Comparison of ENCODE assay signal across 8 cellular contexts in the genomic region with DNA sequence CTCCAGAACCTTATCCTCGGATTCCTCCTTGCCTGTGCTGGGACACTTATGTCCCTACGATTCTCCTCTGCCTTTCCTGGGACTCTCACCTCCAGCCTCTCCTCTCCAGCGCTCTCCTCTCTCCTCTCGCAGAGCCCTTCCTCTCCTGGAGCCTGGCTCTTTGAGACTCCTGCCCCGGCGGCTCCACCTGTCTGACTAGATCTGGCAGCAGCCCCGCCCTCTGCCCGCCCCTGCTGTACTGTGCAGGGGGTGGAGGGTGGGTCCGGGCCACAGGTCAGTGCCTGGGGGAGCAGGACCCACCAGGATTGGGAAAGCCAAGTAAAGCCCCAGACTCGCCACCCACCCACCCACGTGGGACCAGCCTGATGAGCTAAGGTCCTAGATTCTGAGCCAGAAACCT. TPM values are rescaled to one million over a fixed set of nuclear protein-coding genes. Genes with fewer than 3 reads are reported as not detected.
A peak's percentile ranks its signal among the peaks of the same experiment; 100 is the strongest.
DNase-seq lines count a peak whose midpoint lies in the region; ATAC-seq and TF ChIP-seq lines count a peak whose summit lies in the region.

No MANE protein-coding gene starts in this region.

- no peaks in the 10 kb centered on the region for H3K9me3 ChIP-seq in ovary

- no peak for DNase-seq in BJ (ENCODE audit: low read depth)
- no peak for DNase-seq in caudate nucleus (lab: John Stamatoyannopoulos, UW)
- peak; percentile 46 for DNase-seq in mucosa of gallbladder (ENCODE audit: low spot score)
- DNase-seq in ovary: no peak
- DNase-seq in SKM-1 treated with dmso at 0.1 percent for 144 hours (lab: John Stamatoyannopoulos, UW; ENCODE audit: unreplicated experiment): no peak
- no peak for DNase-seq in foreskin melanocyte

- intact Hi-C loops in ovary (cut with DNase I): loop anchor here in 1 of 4 donors (10.0 kb wide), 1 partner anchor 131 kb away; no protein-coding TSS in a partner anchor

- TF ChIP-seq POLR2A in ovary (IDR thresholded peaks at IDR 0.05): no peak

- no peak overlapping the region for H3K27ac ChIP-seq in KMS-11
- peak overlapping the region; percentile 93 for H3K27ac ChIP-seq in caudate nucleus (ENCODE audit: low read depth, low read length)
- H3K27ac ChIP-seq in ovary: peak overlapping the region in 1 of 2 donors; percentile 83

- TF ChIP-seq CTCF in BJ (IDR thresholded peaks at IDR 0.05; ENCODE audit: insufficient read depth, low read depth, low read length): no peak
- TF ChIP-seq CTCF in KMS-11 (conservative IDR thresholded peaks at IDR 0.05; ENCODE audit: low read depth, low read length): no peak
- TF ChIP-seq CTCF in ovary (IDR thresholded peaks at IDR 0.05): no peak

- H3K4me1 ChIP-seq in KMS-11 (ENCODE audit: low read depth, poor library complexity, severe bottlenecking) (peaks cover 13% of the 10 kb centered on the region), ovary (ENCODE audit: insufficient read depth) (peaks cover 11% of the 10 kb centered on the region)

- WGBS in ovary, 3 donors: 70 to 75% (median 72%) methylated on average over 10 to 11 of the region's 11 CpGs

- H2AFZ ChIP-seq in KMS-11 (ENCODE audit: low read depth): no peak overlapping the region

- no peak for TF ChIP-seq EP300 in ovary (IDR thresholded peaks at IDR 0.05)

- H3K27me3 ChIP-seq in BJ (ENCODE audit: control insufficient read depth, insufficient read depth, low read length) (no peaks in the 10 kb centered on the region), KMS-11 (ENCODE audit: insufficient read depth, low read depth) (no peaks in the 10 kb centered on the region), ovary (no peaks in the 10 kb centered on the region)

- POLR2A ChIA-PET in BJ (lab: Charles Lee): interaction anchor here (0.6 kb wide), 1 partner anchor 284 kb away, joined by 3 read pairs; the partner anchor contains the start of gene KDM4A

- peak overlapping the region; percentile 96 for H3K4me2 ChIP-seq in KMS-11

- H3K79me2 ChIP-seq in KMS-11 (ENCODE audit: insufficient read depth, low read depth): peaks cover 19% of the 10 kb centered on the region; the same call in 1 of the 2 replicates

- CTCF ChIA-PET in BJ (lab: Yijun Ruan, JAX): no interaction called here

- H4K20me1 ChIP-seq in KMS-11 (ENCODE audit: insufficient read depth): no peaks in the 10 kb centered on the region

- no peak for ATAC-seq in GM19035 (IDR thresholded peaks at IDR 0.05; ENCODE audit: unreplicated experiment)

- H3K9ac ChIP-seq in KMS-11: peak overlapping the region; percentile 87; the same call in 1 of the 2 replicates

- peak overlapping the region; percentile 82 for H3K4me3 ChIP-seq in BJ (ENCODE audit: low read depth, low read length)
- no peak overlapping the region for H3K4me3 ChIP-seq in KMS-11 (IDR thresholded peaks at IDR 0.05; ENCODE audit: insufficient read depth, low read depth, low read length)
- no peak overlapping the region for H3K4me3 ChIP-seq in ovary

- H3K36me3 ChIP-seq in BJ (ENCODE audit: control insufficient read depth, insufficient read depth, low read length) (peaks cover 20% of the 10 kb centered on the region), KMS-11 (ENCODE audit: insufficient read depth) (no peaks in the 10 kb centered on the region), ovary (no peaks in the 10 kb centered on the region)

RNA-seq across cellular contexts. Expression of gene ELOVL1, which starts 1.6 kb away (rescaled TPM):
- 263 and 287 TPM in 2 replicates for polyA plus RNA-seq in BJ (2011; rRNA removed)
- polyA minus RNA-seq in BJ (2011; rRNA and poly(A)+ RNA removed): 82.3 and 130 TPM in 2 replicates
- total RNA-seq in mucosa of gallbladder: 141 TPM
- total RNA-seq in ovary: 10 to 100 TPM; 10.0 to 50.6 (median 34.1) TPM
- 100 to 1,000 TPM in 1 of 2 donors, 10 to 100 TPM in 1; 42.8 to 130 TPM for polyA plus RNA-seq in ovary

RNA-seq across cellular contexts. Expression of gene CDC20, which starts 7.4 kb away (rescaled TPM):
- polyA plus RNA-seq in BJ (2011; rRNA removed) (58.4 and 107 TPM in 2 replicates), ovary (1 to 10 TPM; 1.1 to 2.9 TPM)
- polyA minus RNA-seq in BJ (2011; rRNA and poly(A)+ RNA removed): 72.8 and 96.5 TPM in 2 replicates
- total RNA-seq in mucosa of gallbladder (5.1 TPM), ovary (1 to 10 TPM in 3 of 7 donors, under 1 TPM in 3, not detected in 1; 0.50 to 2.0 (median 1.3) TPM)

RNA-seq across cellular contexts. Expression of gene MED8, which starts 23.4 kb away (rescaled TPM):
- polyA plus RNA-seq in BJ (2011; rRNA removed) (50.8 and 52.0 TPM in 2 replicates), ovary (10 to 100 TPM; 26.0 to 40.0 TPM)
- 22.4 and 23.6 TPM in 2 replicates for polyA minus RNA-seq in BJ (2011; rRNA and poly(A)+ RNA removed)
- total RNA-seq in mucosa of gallbladder (37.7 TPM), ovary (10 to 100 TPM; 13.7 to 39.3 (median 24.0) TPM)

RNA-seq across cellular contexts. Expression of gene SZT2, which starts 23.5 kb away (rescaled TPM):
- polyA plus RNA-seq in BJ (2011; rRNA removed) (8.6 and 12.1 TPM in 2 replicates), ovary (10 to 100 TPM; 16.8 to 17.6 TPM)
- 29.9 and 30.9 TPM in 2 replicates for polyA minus RNA-seq in BJ (2011; rRNA and poly(A)+ RNA removed)
- total RNA-seq in mucosa of gallbladder (59.3 TPM), ovary (10 to 100 TPM; 25.5 to 89.3 (median 60.9) TPM)

RNA-seq across cellular contexts. Expression of gene MPL, which starts 28.6 kb away (rescaled TPM):
- not detected in 2 replicates for polyA plus RNA-seq in BJ (2011; rRNA removed)
- 0.67 TPM in 1 of 2 replicates, not detected in the other for polyA minus RNA-seq in BJ (2011; rRNA and poly(A)+ RNA removed)
- total RNA-seq in mucosa of gallbladder: not detected
- total RNA-seq in ovary: 1 to 10 TPM in 3 of 7 donors, under 1 TPM in 3, not detected in 1; 0.36 to 2.6 (median 1.4) TPM
- polyA plus RNA-seq in ovary: under 1 TPM; 0.35 to 0.63 TPM
